In genomic region chr13:98478134-98479129, GRCh38 we compare ENCODE assay signal across 9 cellular contexts.
DNase-seq lines count a peak whose midpoint lies in the region; ATAC-seq and TF ChIP-seq lines count a peak whose summit lies in the region.
"Had no signal": no experiment of that assay in that cellular context is flagged by ENCODE, and none has a peak within 500 bp of the region (broad histone marks: within the 10 kb centered on the region; RNA-seq: fewer than 3 reads in every experiment).

No MANE protein-coding gene starts in this region.

- peaks cover 15 to 27% of the 10 kb centered on the region in 2 donors for H3K36me3 Mint-ChIP-seq in activated naive CD4-positive, alpha-beta T cell treated with anti-CD3 and anti-CD28 coated beads, Interleukin-2, amount 50 U/mL, for 72 hours
- H3K36me3 Mint-ChIP-seq in osteocyte (ENCODE audit: unreplicated experiment), result peaks cover 18% of the 10 kb centered on the region

- no peaks in the 10 kb centered on the region for H3K27me3 ChIP-seq in BLaER1 treated with 17β-estradiol and CSF1 and Interleukin-3, amounts not matched to agents 10 nM and 100 nM
- no peaks in the 10 kb centered on the region for H3K27me3 ChIP-seq in aorta (ENCODE audit: control insufficient read depth in 1 of 2, insufficient read depth in 2 of 2, low read length in 1 of 2)

- H3K27ac ChIP-seq in BLaER1 treated with 17β-estradiol and CSF1 and Interleukin-3, amounts not matched to agents 10 nM and 100 nM, result peak overlapping the region in 1 of 11 experiments; percentile 19; a peak in 1 of 22 replicates
- no peak overlapping the region for H3K27ac ChIP-seq in aorta (ENCODE audit: low read depth in 1 of 2, low read length in 2 of 2)

- no peaks in the 10 kb centered on the region for H3K27me3 Mint-ChIP-seq in osteocyte (ENCODE audit: unreplicated experiment)

- peaks cover 35 to 64% (median 50%) of the 10 kb centered on the region in 11 experiments for H3K36me3 ChIP-seq in BLaER1 treated with 17β-estradiol and CSF1 and Interleukin-3, amounts not matched to agents 10 nM and 100 nM
- no peaks in the 10 kb centered on the region for H3K36me3 ChIP-seq in aorta (ENCODE audit: control insufficient read depth in 1 of 2, insufficient read depth in 2 of 2, low read length in 1 of 2)

- H3K4me1 Mint-ChIP-seq in osteocyte (ENCODE audit: unreplicated experiment), result peaks cover 62% of the 10 kb centered on the region

- intact Hi-C loops in aorta (cut with DNase I), result loop anchor here in 1 of 2 donors (10.0 kb wide), 1 partner anchor 366 kb away; no protein-coding TSS in a partner anchor

- no peak overlapping the region; a peak in 1 of 20 replicates for H3K4me3 ChIP-seq in BLaER1 treated with 17β-estradiol and CSF1 and Interleukin-3, amounts not matched to agents 10 nM and 100 nM
- H3K4me3 ChIP-seq in aorta (ENCODE audit: low read length in 2 of 2), result no peak overlapping the region
- H3K4me3 ChIP-seq: HAP-1 had no signal

- H3K4me2 ChIP-seq in BLaER1 treated with 17β-estradiol and CSF1 and Interleukin-3, amounts not matched to agents 10 nM and 100 nM, result peak overlapping the region; percentile 73 to 96 (median 90)

- H3K4me1 ChIP-seq in BLaER1 treated with 17β-estradiol and CSF1 and Interleukin-3, amounts not matched to agents 10 nM and 100 nM, result peaks cover 44 to 86% (median 66%) of the 10 kb centered on the region in 10 experiments
- peaks cover 0 to 3% of the 10 kb centered on the region in 2 donors for H3K4me1 ChIP-seq in aorta (ENCODE audit: control insufficient read depth in 1 of 2, insufficient read depth in 2 of 2, low read length in 2 of 2)

- ATAC-seq in HG03460 (IDR thresholded peaks at IDR 0.05; ENCODE audit: unreplicated experiment) (peak; percentile 46), aorta (ENCODE audit: low FRiP score) (no peak)
- ATAC-seq in activated naive CD4-positive, alpha-beta T cell treated with anti-CD3 and anti-CD28 coated beads, Interleukin-2, amount 50 U/mL, for 72 hours, result peak in 1 of 2 donors; percentile 42

- no peak overlapping the region for H3K4me3 Mint-ChIP-seq in osteocyte (ENCODE audit: unreplicated experiment)

- H3K9me3 Mint-ChIP-seq in activated naive CD4-positive, alpha-beta T cell treated with anti-CD3 and anti-CD28 coated beads, Interleukin-2, amount 50 U/mL, for 72 hours, result no peaks in the 10 kb centered on the region
- H3K9me3 Mint-ChIP-seq in osteocyte (ENCODE audit: unreplicated experiment), result no peaks in the 10 kb centered on the region

- H3K9ac ChIP-seq in BLaER1 treated with 17β-estradiol and CSF1 and Interleukin-3, amounts not matched to agents 10 nM and 100 nM, result no peak overlapping the region

- H3K27ac Mint-ChIP-seq in activated naive CD4-positive, alpha-beta T cell treated with anti-CD3 and anti-CD28 coated beads, Interleukin-2, amount 50 U/mL, for 72 hours, result peak overlapping the region; percentile 39 to 67
- peak overlapping the region; percentile 63 for H3K27ac Mint-ChIP-seq in osteocyte (ENCODE audit: unreplicated experiment)

- DNase-seq in GM19240 (ENCODE audit: insufficient read length, low spot score) (peak; percentile 38), osteocyte (ENCODE audit: extremely low spot score, unreplicated experiment) (no peak), NOMO-1 treated with dmso at 0.1 percent for 144 hours (lab: John Stamatoyannopoulos, UW; ENCODE audit: unreplicated experiment) (no peak), germinal center (ENCODE audit: low spot score) (no peak), aorta (no peak)
- peak in 1 of 2 donors; percentile 85 for DNase-seq in activated naive CD4-positive, alpha-beta T cell treated with anti-CD3 and anti-CD28 coated beads, Interleukin-2, amount 50 U/mL, for 72 hours (ENCODE audit: low spot score in 2 of 2)

- WGBS in aorta, 2 donors, result 89 to 93% methylated on average over 18 of the region's 18 CpGs

- H4K20me1 ChIP-seq in BLaER1 treated with 17β-estradiol and CSF1 and Interleukin-3, amounts not matched to agents 10 nM and 100 nM, result peaks cover 82 to 100% (median 98%) of the 10 kb centered on the region in 11 experiments

- TF ChIP-seq CTCF in osteocyte (IDR thresholded peaks at IDR 0.05), result no peak

- H3K9me3 ChIP-seq in BLaER1 treated with 17β-estradiol and CSF1 and Interleukin-3, amounts not matched to agents 10 nM and 100 nM (replicated peaks in 1 of 11), result peaks cover 3 to 16% (median 13%) of the 10 kb centered on the region in 11 experiments; a peak in 19 of 22 replicates
- no peaks in the 10 kb centered on the region for H3K9me3 ChIP-seq in aorta (ENCODE audit: control insufficient read depth, low read length)
- H3K9me3 ChIP-seq: HAP-1 had no signal
